In genomic region chr1:109619405-109619654, GRCh38 we compare ENCODE assay signal across 8 cellular contexts. TPM values are rescaled to one million over a fixed set of nuclear protein-coding genes. Genes with fewer than 3 reads are reported as not detected.
DNase-seq lines count a peak whose midpoint lies in the region; ATAC-seq and TF ChIP-seq lines count a peak whose summit lies in the region.

Gene GNAT2 (minus strand): TSS chr1:109619616. CDS start chr1:109612870, 6,746 bp downstream.

- peaks cover 48% of the 10 kb centered on the region for H3K79me2 ChIP-seq in SK-N-SH (ENCODE audit: insufficient read depth)

- TF ChIP-seq RAD21 in SK-N-SH (IDR thresholded peaks at IDR 0.05; ENCODE audit: low read length), result no peak

- WGBS in SK-N-SH (ENCODE audit: low lambda C conversion rate), result 11% methylated on average over 6 of the region's 6 CpGs

- peaks cover 33% of the 10 kb centered on the region for H4K20me1 ChIP-seq in SK-N-SH (ENCODE audit: insufficient read depth)

- peak within 1 kb of the TSS; percentile 98 for H3K4me3 Mint-ChIP-seq in activated naive CD8-positive, alpha-beta T cell
- H3K4me3 Mint-ChIP-seq in immature natural killer cell, result peak within 1 kb of the TSS; percentile 92 to 99 (median 95)

- TF ChIP-seq CTCF in SK-N-SH (IDR thresholded peaks at IDR 0.05), result no peak

- no peak for TF ChIP-seq EP300 in SK-N-SH (IDR thresholded peaks at IDR 0.05; ENCODE audit: borderline replicate concordance in 1 of 2, low read depth in 1 of 2, low read length in 1 of 2)

- H3K9ac ChIP-seq in SK-N-SH, result peak within 1 kb of the TSS; percentile 99

- H3K4me2 ChIP-seq in SK-N-SH, result peak within 1 kb of the TSS; percentile 97

- peaks cover 56% of the 10 kb centered on the region for H3K4me1 Mint-ChIP-seq in activated naive CD8-positive, alpha-beta T cell (ENCODE audit: low read depth)
- peaks cover 45 to 48% of the 10 kb centered on the region in 2 donors for H3K4me1 Mint-ChIP-seq in immature natural killer cell

- DNase-seq in SK-N-SH (no peak), immature natural killer cell (no peak), substantia nigra (lab: John Stamatoyannopoulos, UW) (no peak)
- DNase-seq in activated CD8-positive, alpha-beta memory T cell treated with anti-CD3 and anti-CD28 coated beads for 24 hours, result no peak

- H3K36me3 ChIP-seq in SK-N-SH (replicated peaks in 1 of 2; ENCODE audit: control insufficient read depth in 1 of 2, insufficient read depth in 2 of 2, low read length in 1 of 2), result no peaks in the 10 kb centered on the region

- no peaks in the 10 kb centered on the region for H3K9me2 ChIP-seq in SK-N-SH

- CTCF ChIA-PET in SK-N-SH (lab: Yijun Ruan, JAX), result interaction anchor here (1.1 to 2.8 kb wide), 8 partner anchors 12 to 87 kb away, joined by 3 to 23 read pairs (median 7); no protein-coding TSS in a partner anchor

- POLR2A ChIA-PET in SK-N-SH (lab: Yijun Ruan, JAX), result interaction anchor here (1.1 to 2.3 kb wide), 2 partner anchors 15 to 71 kb away, joined by 3 to 22 read pairs; partner anchors contain the start of gene GNAI3

- no peak for ATAC-seq in SK-N-SH treated with all-trans-retinoic acid at 6 μM for 48 hours
- no peak for ATAC-seq in GM18502 (IDR thresholded peaks at IDR 0.05; ENCODE audit: poor library complexity, unreplicated experiment)
- no peak for ATAC-seq in GM18511 (IDR thresholded peaks at IDR 0.05; ENCODE audit: unreplicated experiment)

- peak within 1 kb of the TSS; percentile 85 to 98 for H3K4me3 ChIP-seq in SK-N-SH (ENCODE audit: low read depth in 2 of 2, low read length in 1 of 2)

- H3K27ac ChIP-seq in SK-N-SH (ENCODE audit: low read depth in 2 of 2, low read length in 1 of 2), result peak within 1 kb of the TSS; percentile 97 to 98
- H3K27ac ChIP-seq in substantia nigra (ENCODE audit: low read depth, low read length, poor library complexity, severe bottlenecking), result peak within 1 kb of the TSS; percentile 72

- no peaks in the 10 kb centered on the region for H3K9me3 Mint-ChIP-seq in activated naive CD8-positive, alpha-beta T cell (ENCODE audit: low read depth)
- H3K9me3 Mint-ChIP-seq in immature natural killer cell, result no peaks in the 10 kb centered on the region

- no peaks in the 10 kb centered on the region for H3K27me3 Mint-ChIP-seq in activated naive CD8-positive, alpha-beta T cell
- peaks cover 17 to 20% (median 19%) of the 10 kb centered on the region in 3 donors for H3K27me3 Mint-ChIP-seq in immature natural killer cell (ENCODE audit: low read depth in 3 of 3)

- no peaks in the 10 kb centered on the region for H3K36me3 Mint-ChIP-seq in activated naive CD8-positive, alpha-beta T cell
- H3K36me3 Mint-ChIP-seq in immature natural killer cell, result no peaks in the 10 kb centered on the region

- no peaks in the 10 kb centered on the region for H3K27me3 ChIP-seq in SK-N-SH (ENCODE audit: insufficient read depth)

- H3K27ac Mint-ChIP-seq in activated naive CD8-positive, alpha-beta T cell, result peak within 1 kb of the TSS; percentile 98
- H3K27ac Mint-ChIP-seq in immature natural killer cell, result peak within 1 kb of the TSS; percentile 92 to 99 (median 96)

- peak within 1 kb of the TSS; percentile 71 for H2AFZ ChIP-seq in SK-N-SH (ENCODE audit: low read depth)

- H3F3A ChIP-seq in SK-N-SH (replicated peaks; ENCODE audit: insufficient read depth), result peaks cover 14% of the 10 kb centered on the region

- no peaks in the 10 kb centered on the region for H3K9me3 ChIP-seq in SK-N-SH

- peaks cover 28 to 53% of the 10 kb centered on the region in 2 experiments; a peak in 3 of 4 replicates for H3K4me1 ChIP-seq in SK-N-SH (ENCODE audit: control insufficient read depth in 1 of 2, insufficient read depth in 2 of 2, low read depth in 1 of 2, low read length in 1 of 2)

TF ChIP-seq in SK-N-SH, 30 proteins besides CTCF, POLR2A, EP300 and RAD21:
- no peak for TF ChIP-seq NFIC (IDR thresholded peaks at IDR 0.05; ENCODE audit: borderline replicate concordance)
- no peak for TF ChIP-seq PBX3 (IDR thresholded peaks at IDR 0.05)
- no peak for TF ChIP-seq CHD2 (IDR thresholded peaks at IDR 0.05; ENCODE audit: low read length, partially characterized antibody)
TF ChIP-seq in SK-N-SH: peak in this region for 0.

TF ChIP-seq in SK-N-SH treated with all-trans-retinoic acid at 6 μM for 48 hours, 23 proteins besides CTCF, POLR2A, EP300 and RAD21:
- no peak for TF ChIP-seq CSDC2 (CRISPR knock-in tag; IDR thresholded peaks at IDR 0.05)
- no peak for TF ChIP-seq RARB (CRISPR knock-in tag; IDR thresholded peaks at IDR 0.05)
- no peak for TF ChIP-seq TSHZ2 (CRISPR knock-in tag; IDR thresholded peaks at IDR 0.05)
- no peak for TF ChIP-seq GLIS3 (CRISPR knock-in tag; IDR thresholded peaks at IDR 0.05)
- no peak for TF ChIP-seq TOX (CRISPR knock-in tag; IDR thresholded peaks at IDR 0.05; ENCODE audit: borderline replicate concordance)
- no peak for TF ChIP-seq PPARA (CRISPR knock-in tag; IDR thresholded peaks at IDR 0.05; ENCODE audit: borderline replicate concordance)
- TF ChIP-seq CREB5 (CRISPR knock-in tag; IDR thresholded peaks at IDR 0.05; ENCODE audit: low read depth), result no peak
- TF ChIP-seq POU6F1 (CRISPR knock-in tag; IDR thresholded peaks at IDR 0.05; ENCODE audit: borderline replicate concordance, low read depth), result no peak

RNA-seq across cellular contexts. Expression of gene GNAT2, which starts in this region (rescaled TPM):
- 0.16 TPM in 2 replicates for polyA plus RNA-seq in SK-N-SH (2012; rRNA removed)
- polyA plus RNA-seq in SK-N-SH (2012; cell fraction: cytosol; rRNA removed), result 0.14 and 0.18 TPM in 2 replicates
- 0.04 and 0.19 TPM in 2 replicates for polyA plus RNA-seq in SK-N-SH (2012; cell fraction: nucleus; rRNA removed)
- polyA plus RNA-seq in immature natural killer cell, result not detected
